In the genomic region with DNA sequence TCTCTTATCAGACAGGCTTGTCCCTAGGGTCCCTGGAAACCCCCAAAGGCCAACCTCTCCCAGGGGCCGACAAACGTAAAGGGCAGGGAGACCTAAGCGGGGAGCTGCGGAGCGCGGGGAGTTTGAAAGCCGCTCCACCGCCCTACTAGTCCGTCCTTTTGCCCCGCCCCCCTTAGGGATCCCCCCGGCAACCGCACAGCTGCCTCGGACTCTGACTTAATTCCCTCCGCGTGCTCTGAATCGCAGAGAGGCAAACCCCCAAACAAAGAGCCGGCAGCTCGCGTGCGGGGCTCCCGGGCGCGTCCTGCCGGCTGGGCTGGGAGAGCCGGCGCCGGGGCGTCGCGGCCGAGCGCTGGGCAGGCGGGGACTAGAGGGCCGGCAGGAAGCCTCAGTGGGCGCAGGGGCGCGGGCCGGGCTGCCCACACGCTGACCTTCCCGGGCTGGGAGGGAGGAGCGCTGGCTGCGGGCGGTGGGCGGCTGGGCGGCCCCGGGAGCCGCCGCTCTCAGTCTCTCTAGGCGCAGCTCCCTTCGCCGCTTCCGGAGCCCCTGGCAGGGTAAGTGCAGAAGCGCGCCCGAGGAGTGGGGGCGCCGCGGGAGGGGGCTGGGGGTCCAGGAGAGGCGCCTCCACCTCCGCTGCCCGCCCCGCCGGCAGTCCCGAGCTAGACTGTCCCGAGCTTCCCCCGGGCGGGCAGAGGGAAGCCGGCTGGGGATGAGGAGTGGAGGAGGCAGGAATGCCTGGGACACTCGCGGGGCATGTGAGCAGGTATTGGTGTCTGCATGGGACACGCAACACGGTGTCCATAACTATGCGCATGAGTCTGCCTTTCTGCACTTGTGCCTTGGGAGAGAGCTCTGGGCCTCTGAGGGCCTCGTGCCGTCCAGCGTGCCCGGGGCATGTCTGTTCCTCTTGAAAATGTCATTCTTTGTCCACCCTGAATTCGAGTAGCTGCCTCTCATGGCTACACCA, we compare ENCODE assay signal across 9 cellular contexts. TPM values are rescaled to one million over a fixed set of nuclear protein-coding genes. Genes with fewer than 3 reads are reported as not detected.
A peak's percentile ranks its signal among the peaks of the same experiment; 100 is the strongest.
DNase-seq lines count a peak whose midpoint lies in the region; ATAC-seq and TF ChIP-seq lines count a peak whose summit lies in the region.
"Had no signal": no experiment of that assay in that cellular context is flagged by ENCODE, and none has a peak within 500 bp of the region (broad histone marks: within the 10 kb centered on the region; RNA-seq: fewer than 3 reads in every experiment).

A gene with protein sequence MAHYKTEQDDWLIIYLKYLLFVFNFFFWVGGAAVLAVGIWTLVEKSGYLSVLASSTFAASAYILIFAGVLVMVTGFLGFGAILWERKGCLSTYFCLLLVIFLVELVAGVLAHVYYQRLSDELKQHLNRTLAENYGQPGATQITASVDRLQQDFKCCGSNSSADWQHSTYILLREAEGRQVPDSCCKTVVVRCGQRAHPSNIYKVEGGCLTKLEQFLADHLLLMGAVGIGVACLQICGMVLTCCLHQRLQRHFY (plus strand): TSS at position 506 of the 967 bp plus-strand sequence. CDS start 27,244 bp downstream, outside the sequence.

- peak within 1 kb of the TSS; percentile 70; the same call in 1 of the 2 replicates for H3K9ac ChIP-seq in iPS-20b (ENCODE audit: low read depth, low read length)

- H3K36me3 ChIP-seq in BJ (ENCODE audit: control insufficient read depth, insufficient read depth, low read length) (no peaks in the 10 kb centered on the region), body of pancreas (replicated peaks in 1 of 2; ENCODE audit: insufficient read depth in 1 of 2, low read depth in 2 of 2) (no peaks in the 10 kb centered on the region), iPS-20b (ENCODE audit: insufficient read depth, low read depth, low read length) (no peaks in the 10 kb centered on the region), spleen (no peaks in the 10 kb centered on the region)

- POLR2A ChIA-PET in BJ (lab: Charles Lee), result interaction anchor here (0.6 kb wide), 1 partner anchor 492 kb away, joined by 16 read pairs; no protein-coding TSS in a partner anchor

- H3K9me3 ChIP-seq in body of pancreas (no peaks in the 10 kb centered on the region), iPS-20b (ENCODE audit: insufficient read depth, low read depth, low read length) (no peaks in the 10 kb centered on the region), spleen (no peaks in the 10 kb centered on the region)

- intact Hi-C loops in body of pancreas (cut with DNase I), result no loop called here
- intact Hi-C loops in spleen (cut with DNase I; ENCODE audit: low total_unique reads), result no loop called here

- peak; percentile 52 for ATAC-seq in body of pancreas
- ATAC-seq in HG02623 (IDR thresholded peaks at IDR 0.05; ENCODE audit: unreplicated experiment), result no peak
- no peak for ATAC-seq in HG02870 (IDR thresholded peaks at IDR 0.05; ENCODE audit: unreplicated experiment)
- ATAC-seq: HCT116 had no signal

- TF ChIP-seq POLR2A in body of pancreas (IDR thresholded peaks at IDR 0.05) (no peak), spleen (IDR thresholded peaks at IDR 0.05) (no peak)

- H3K27me3 ChIP-seq in BJ (ENCODE audit: control insufficient read depth, insufficient read depth, low read length) (peaks cover 2% of the 10 kb centered on the region), body of pancreas (peaks cover 0 to 9% of the 10 kb centered on the region in 2 donors), iPS-20b (ENCODE audit: insufficient read depth, low read length) (peaks cover 47% of the 10 kb centered on the region), spleen (replicated peaks in 1 of 7) (peaks cover 0 to 66% (median 19%) of the 10 kb centered on the region in 7 donors)

- H3K4me3 ChIP-seq in BJ (ENCODE audit: low read depth, low read length) (peak within 1 kb of the TSS; percentile 34), body of pancreas (no peak within 1 kb of the TSS), iPS-20b (ENCODE audit: low read length) (peak within 1 kb of the TSS; percentile 77), spleen (peak within 1 kb of the TSS in 7 of 8 donors; percentile 5 to 57 (median 16))

- WGBS in body of pancreas, 2 donors, result 5 to 21% methylated on average over 33 to 64 of the region's 78 CpGs
- 8 to 21% (median 11%) methylated on average over 38 to 78 of the region's 78 CpGs for WGBS in spleen, 5 donors

- H3K4me1 ChIP-seq in body of pancreas (peaks cover 11% of the 10 kb centered on the region), iPS-20b (ENCODE audit: insufficient read depth, low read length) (peaks cover 8% of the 10 kb centered on the region; the same call in 1 of the 2 replicates), spleen (peaks cover 0 to 49% (median 29%) of the 10 kb centered on the region in 6 donors)

- DNase-seq in BJ (ENCODE audit: low read depth) (no peak), HK-2 (ENCODE audit: unreplicated experiment) (peak; percentile 26), body of pancreas (peak in 1 of 4 donors; percentile 5), spleen (no peak), NCI-H2196 (lab: John Stamatoyannopoulos, UW; ENCODE audit: unreplicated experiment) (no peak)

- TF ChIP-seq CTCF in BJ (IDR thresholded peaks at IDR 0.05; ENCODE audit: insufficient read depth, low read depth, low read length), result no peak
- no peak for TF ChIP-seq CTCF in body of pancreas (IDR thresholded peaks at IDR 0.05)
- TF ChIP-seq CTCF in spleen (IDR thresholded peaks at IDR 0.05 in 8 of 11, conservative IDR thresholded peaks at IDR 0.05 in 3 of 11), result no peak

- H3K27ac ChIP-seq in body of pancreas, result no peak within 1 kb of the TSS
- H3K27ac ChIP-seq in iPS-20b (ENCODE audit: low read length), result no peak within 1 kb of the TSS
- H3K27ac ChIP-seq in spleen, result peak within 1 kb of the TSS in 2 of 8 donors; percentile 37 to 66

- CTCF ChIA-PET in BJ (lab: Yijun Ruan, JAX), result interaction anchor here (1.0 to 2.4 kb wide), 4 partner anchors 9 to 79 kb away, joined by 3 to 7 read pairs (median 5); no protein-coding TSS in a partner anchor

RNA-seq across cellular contexts. Expression of the gene that starts here (rescaled TPM):
- polyA plus RNA-seq in BJ (2011; rRNA removed) (0.44 and 0.64 TPM in 2 replicates), spleen (1 to 10 TPM in 1 of 3 donors, under 1 TPM in 2; 0.67 to 1.0 (median 0.93) TPM)
- polyA minus RNA-seq in BJ (2011; rRNA and poly(A)+ RNA removed), result 0.36 and 0.47 TPM in 2 replicates
- total RNA-seq in body of pancreas (under 1 TPM; 0.26 to 0.66 TPM), spleen (1 to 10 TPM in 6 of 7 donors, under 1 TPM in 1; 0.26 to 4.1 (median 2.0) TPM)

Comparison
In these comparisons a context has a peak if more than half of its experiments do, and no peak if none do; other contexts are left out.
1. Peak in ATAC-seq in body of pancreas; RNA of the gene not detected or under 1 TPM.
2. H3K4me3 ChIP-seq: peak in BJ (single experiment), iPS-20b (single experiment) and spleen (7 of 8); none in body of pancreas (0 of 2).